Comparison of ENCODE assay signal across 19 cellular contexts in genomic region chr18:52617931-52618330, GRCh38.
A peak's percentile ranks its signal among the peaks of the same experiment; 100 is the strongest.
DNase-seq lines count a peak whose midpoint lies in the region; ATAC-seq and TF ChIP-seq lines count a peak whose summit lies in the region.
"Had no signal": no experiment of that assay in that cellular context is flagged by ENCODE, and none has a peak within 500 bp of the region (broad histone marks: within the 10 kb centered on the region; RNA-seq: fewer than 3 reads in every experiment).

No MANE protein-coding gene starts in this region.

- H3K27ac Mint-ChIP-seq in activated naive CD4-positive, alpha-beta T cell treated with anti-CD3 and anti-CD28 coated beads for 36 hours: no peak overlapping the region
- no peak overlapping the region for H3K27ac Mint-ChIP-seq in CD8-positive, alpha-beta T cell
- H3K27ac Mint-ChIP-seq: CD4-positive, CD25-positive, alpha-beta regulatory T cell had no signal

- H3K27ac ChIP-seq in GM23248: no peak overlapping the region
- H3K27ac ChIP-seq in coronary artery: no peak overlapping the region
- no peak overlapping the region for H3K27ac ChIP-seq in CD8-positive, alpha-beta T cell (ENCODE audit: low read depth, low read length)
- H3K27ac ChIP-seq: A549, BLaER1 had no signal

- H3K36me3 Mint-ChIP-seq in activated naive CD4-positive, alpha-beta T cell treated with anti-CD3 and anti-CD28 coated beads for 36 hours (ENCODE audit: low read depth): no peaks in the 10 kb centered on the region
- H3K36me3 Mint-ChIP-seq in CD8-positive, alpha-beta T cell: no peaks in the 10 kb centered on the region
- H3K36me3 Mint-ChIP-seq: CD4-positive, CD25-positive, alpha-beta regulatory T cell had no signal

- H3K4me1 Mint-ChIP-seq in activated naive CD4-positive, alpha-beta T cell treated with anti-CD3 and anti-CD28 coated beads for 36 hours (ENCODE audit: low read depth): no peaks in the 10 kb centered on the region
- no peaks in the 10 kb centered on the region for H3K4me1 Mint-ChIP-seq in CD8-positive, alpha-beta T cell (ENCODE audit: low read depth)
- H3K4me1 Mint-ChIP-seq: CD4-positive, CD25-positive, alpha-beta regulatory T cell had no signal

- H2AFZ ChIP-seq in GM23248: no peak overlapping the region

- H3K4me1 ChIP-seq in GM23248 (ENCODE audit: insufficient read depth) (no peaks in the 10 kb centered on the region), adipocyte (ENCODE audit: control insufficient read depth, insufficient read depth, low read length) (no peaks in the 10 kb centered on the region)
- no peaks in the 10 kb centered on the region for H3K4me1 ChIP-seq in CD8-positive, alpha-beta T cell (ENCODE audit: insufficient read depth, low read length)
- H3K4me1 ChIP-seq: A549, BLaER1 had no signal

- no peaks in the 10 kb centered on the region for H3F3A ChIP-seq in GM23248 (ENCODE audit: insufficient read depth)

- H3K9ac ChIP-seq in GM23248 (no peak overlapping the region), adipocyte (ENCODE audit: low read length) (no peak overlapping the region)
- H3K9ac ChIP-seq: BLaER1 had no signal

- H3K9me3 Mint-ChIP-seq in activated naive CD4-positive, alpha-beta T cell treated with anti-CD3 and anti-CD28 coated beads for 36 hours: peaks cover 4% of the 10 kb centered on the region
- H3K9me3 Mint-ChIP-seq in CD8-positive, alpha-beta T cell: no peaks in the 10 kb centered on the region

- no peaks in the 10 kb centered on the region for H3K27me3 Mint-ChIP-seq in activated naive CD4-positive, alpha-beta T cell treated with anti-CD3 and anti-CD28 coated beads for 36 hours (ENCODE audit: low read depth)
- H3K27me3 Mint-ChIP-seq in CD8-positive, alpha-beta T cell (ENCODE audit: low read depth): no peaks in the 10 kb centered on the region
- H3K27me3 Mint-ChIP-seq: CD4-positive, CD25-positive, alpha-beta regulatory T cell had no signal

- peak; percentile 8 for DNase-seq in AG10803 (ENCODE audit: low read depth)
- peak; percentile 23 for DNase-seq in GM23248
- DNase-seq in adipocyte (ENCODE audit: low read depth): peak; percentile 8
- peak; percentile 10 for DNase-seq in hepatic stellate cell (ENCODE audit: low spot score)
- DNase-seq in activated naive CD4-positive, alpha-beta T cell treated with anti-CD3 and anti-CD28 coated beads for 36 hours: no peak
- DNase-seq in coronary artery (ENCODE audit: low spot score): no peak
- DNase-seq in CD8-positive, alpha-beta T cell: no peak
- DNase-seq: CD4-positive, CD25-positive, alpha-beta regulatory T cell; KBM-7; MG63; NCI-H2029 treated with DMSO at 0.1 percent for 48 hours; NCI-H2227 treated with DMSO at 0.1 percent for 48 hours; NCI-H526 treated with DMSO at 0.1 percent for 48 hours; SHP77 treated with DMSO at 0.1 percent for 48 hours; T-helper 1 cell had no signal

- H3K4me3 ChIP-seq in AG10803 (ENCODE audit: low read length) (no peak overlapping the region), GM23248 (no peak overlapping the region), adipocyte (ENCODE audit: low read length) (no peak overlapping the region), coronary artery (no peak overlapping the region)
- no peak overlapping the region for H3K4me3 ChIP-seq in CD8-positive, alpha-beta T cell (ENCODE audit: low read depth, low read length)
- H3K4me3 ChIP-seq: A549, BLaER1, MG63 had no signal

- POLR2A ChIA-PET in CD8-positive, alpha-beta T cell (lab: Charles Lee): no interaction called here

- H3K4me2 ChIP-seq in GM23248 (ENCODE audit: unreplicated experiment): no peak overlapping the region
- H3K4me2 ChIP-seq: A549, BLaER1 had no signal

- intact Hi-C loops in activated naive CD4-positive, alpha-beta T cell treated with anti-CD3 and anti-CD28 coated beads for 36 hours (cut with micrococcal nuclease): no loop called here
- intact Hi-C loops in CD8-positive, alpha-beta T cell (cut with DNase I, micrococcal nuclease): no loop called here

- H3K27me3 ChIP-seq in GM23248 (replicated peaks; ENCODE audit: insufficient read depth) (no peaks in the 10 kb centered on the region), adipocyte (replicated peaks; ENCODE audit: control insufficient read depth, insufficient read depth, low read length) (no peaks in the 10 kb centered on the region)
- H3K27me3 ChIP-seq in CD8-positive, alpha-beta T cell (ENCODE audit: insufficient read depth, low read length): no peaks in the 10 kb centered on the region
- H3K27me3 ChIP-seq: BLaER1, MG63 had no signal

- H3K79me2 ChIP-seq in GM23248 (ENCODE audit: insufficient read depth): no peaks in the 10 kb centered on the region

- no peak for TF ChIP-seq CTCF in AG10803 (conservative IDR thresholded peaks at IDR 0.05; ENCODE audit: low read length)
- TF ChIP-seq CTCF in coronary artery (IDR thresholded peaks at IDR 0.05): no peak
- no peak for TF ChIP-seq CTCF in CD8-positive, alpha-beta T cell (IDR thresholded peaks at IDR 0.05)

- ATAC-seq in GM21576 (IDR thresholded peaks at IDR 0.05; ENCODE audit: unreplicated experiment): no peak
- ATAC-seq in CD8-positive, alpha-beta T cell: no peak
- ATAC-seq: A549, Panc1 had no signal

- CTCF ChIA-PET in activated naive CD4-positive, alpha-beta T cell treated with anti-CD3 and anti-CD28 coated beads for 36 hours (lab: Charles Lee): no interaction called here
- CTCF ChIA-PET in CD8-positive, alpha-beta T cell (lab: Charles Lee): no interaction called here

- no peaks in the 10 kb centered on the region for H4K20me1 ChIP-seq in GM23248 (ENCODE audit: insufficient read depth)
- H4K20me1 ChIP-seq: BLaER1 had no signal

- in situ Hi-C loops in GM23248 (cut with MboI): no loop called here

- H3K36me3 ChIP-seq in GM23248 (ENCODE audit: low read depth) (no peaks in the 10 kb centered on the region), adipocyte (ENCODE audit: control insufficient read depth, insufficient read depth, low read length, severe bottlenecking) (no peaks in the 10 kb centered on the region)
- H3K36me3 ChIP-seq in CD8-positive, alpha-beta T cell (ENCODE audit: insufficient read depth, low read length): no peaks in the 10 kb centered on the region
- H3K36me3 ChIP-seq: BLaER1, MG63 had no signal

- H3K9me2 ChIP-seq in GM23248 (ENCODE audit: insufficient read depth): no peaks in the 10 kb centered on the region

- no peak overlapping the region for H3K4me3 Mint-ChIP-seq in activated naive CD4-positive, alpha-beta T cell treated with anti-CD3 and anti-CD28 coated beads for 36 hours
- no peak overlapping the region for H3K4me3 Mint-ChIP-seq in CD8-positive, alpha-beta T cell
- H3K4me3 Mint-ChIP-seq: CD4-positive, CD25-positive, alpha-beta regulatory T cell had no signal

- H3K9me3 ChIP-seq in GM23248 (ENCODE audit: low read depth) (no peaks in the 10 kb centered on the region), adipocyte (ENCODE audit: control insufficient read depth, low read length) (no peaks in the 10 kb centered on the region)
- no peaks in the 10 kb centered on the region for H3K9me3 ChIP-seq in CD8-positive, alpha-beta T cell (ENCODE audit: low read length)
- H3K9me3 ChIP-seq: A549, BLaER1, MG63 had no signal

Comparison
In these comparisons a context has a peak if more than half of its experiments do, and no peak if none do; other contexts are left out.
1. DNase-seq: peak in AG10803 (single experiment), GM23248 (single experiment), adipocyte (single experiment) and hepatic stellate cell (single experiment); none in activated naive CD4-positive, alpha-beta T cell treated with anti-CD3 and anti-CD28 coated beads for 36 hours (single experiment), coronary artery (single experiment) and CD8-positive, alpha-beta T cell (0 of 7).